Comparison of ENCODE assay signal across 8 cellular contexts in genomic region chr1:201408176-201408814, GRCh38. TPM values are rescaled to one million over a fixed set of nuclear protein-coding genes. Genes with fewer than 3 reads are reported as not detected.
DNase-seq lines count a peak whose midpoint lies in the region; ATAC-seq and FAIRE-seq lines count a peak whose summit lies in the region.

No MANE protein-coding gene starts in this region.

- no peak overlapping the region for H3K4me3 ChIP-seq in small intestine (ENCODE audit: low read depth in 1 of 2, low read length in 2 of 2)

- no peak for ATAC-seq in HG03045 (IDR thresholded peaks at IDR 0.05; ENCODE audit: unreplicated experiment)

- peaks cover 2 to 5% of the 10 kb centered on the region in 2 donors for H3K4me1 ChIP-seq in small intestine (ENCODE audit: control insufficient read depth in 2 of 2, insufficient read depth in 1 of 2, low read depth in 1 of 2, low read length in 1 of 2)

- H3K36me3 ChIP-seq in small intestine (ENCODE audit: control insufficient read depth in 2 of 2, insufficient read depth in 2 of 2, low read length in 2 of 2) = no peaks in the 10 kb centered on the region

- FAIRE-seq in small intestine (lab: Jason Lieb, UNC) = no peak

- no peaks in the 10 kb centered on the region for H3K9me3 ChIP-seq in small intestine (ENCODE audit: control insufficient read depth, low read depth)

- DNase-seq in NK-92 treated with Interleukin-12 subunit alpha and Interleukin-12 subunit beta, amount 100 ng/mL, for 24 hours (lab: John Stamatoyannopoulos, UW) = peak; percentile 40
- DNase-seq in NK-92 (lab: John Stamatoyannopoulos, UW; ENCODE audit: unreplicated experiment) = no peak
- peak; percentile 75 for DNase-seq in NCI-H146 (lab: John Stamatoyannopoulos, UW)
- peak; percentile 59 for DNase-seq in T-helper 9 cell
- DNase-seq in astrocyte of the hippocampus (ENCODE audit: low read depth, low spot score) = peak; percentile 85
- DNase-seq in hippocampal formation (lab: John Stamatoyannopoulos, UW) = peak; percentile 3 to 36
- peak; percentile 83 for DNase-seq in small intestine

- WGBS in small intestine, 3 donors = 26 to 37% (median 35%) methylated on average over 10 to 11 of the region's 11 CpGs

- no peaks in the 10 kb centered on the region for H3K27me3 ChIP-seq in small intestine (ENCODE audit: control insufficient read depth in 2 of 2, insufficient read depth in 2 of 2, low read length in 2 of 2)

- H3K27ac ChIP-seq in small intestine (ENCODE audit: low read depth in 1 of 2, low read length in 1 of 2) = no peak overlapping the region

RNA-seq across cellular contexts. Expression of gene LAD1, which starts 9.2 kb away (rescaled TPM):
- 100 to 1,000 TPM; 108 to 131 (median 130) TPM for polyA plus RNA-seq in small intestine

RNA-seq across cellular contexts. Expression of gene TNNI1, which starts 13.2 kb away (rescaled TPM):
- 1 to 10 TPM in 2 of 3 donors, under 1 TPM in 1; 0.01 to 5.8 (median 3.2) TPM for polyA plus RNA-seq in small intestine

RNA-seq across cellular contexts. Expression of gene TNNT2, which starts 30.8 kb away (rescaled TPM):
- 10 to 100 TPM in 1 of 3 donors, 1 to 10 TPM in 1, under 1 TPM in 1; 0.78 to 86.7 (median 4.0) TPM for polyA plus RNA-seq in small intestine
